8 cellular contexts compared by ENCODE assay signal in genomic region chr1:25821112-25821476, GRCh38. TPM values are rescaled to one million over a fixed set of nuclear protein-coding genes. Genes with fewer than 3 reads are reported as not detected.
DNase-seq lines count a peak whose midpoint lies in the region; ATAC-seq, FAIRE-seq and TF ChIP-seq lines count a peak whose summit lies in the region.

No MANE protein-coding gene starts in this region.

- peaks cover 24% of the 10 kb centered on the region for H3K4me1 Mint-ChIP-seq in astrocyte (ENCODE audit: low read depth, unreplicated experiment)

- peak overlapping the region; percentile 62 for H2AFZ ChIP-seq in astrocyte (ENCODE audit: low read depth, low read length)

- H3K27me3 ChIP-seq in heart left ventricle (no peaks in the 10 kb centered on the region), astrocyte (ENCODE audit: insufficient read depth, low read length) (no peaks in the 10 kb centered on the region), lower lobe of right lung (ENCODE audit: low read depth) (no peaks in the 10 kb centered on the region), upper lobe of right lung (no peaks in the 10 kb centered on the region)

- no peaks in the 10 kb centered on the region for H3K27me3 Mint-ChIP-seq in astrocyte (ENCODE audit: low read depth, unreplicated experiment)

- peak overlapping the region; percentile 90 for H3K4me2 ChIP-seq in astrocyte (ENCODE audit: low read length)

- WGBS in heart left ventricle, 4 donors: 16 to 34% (median 31%) methylated on average over 10 of the region's 10 CpGs

- no peak for TF ChIP-seq CTCF in heart left ventricle (IDR thresholded peaks at IDR 0.05)
- TF ChIP-seq CTCF in astrocyte (IDR thresholded peaks at IDR 0.05; ENCODE audit: insufficient read depth, low read depth, low read length): no peak
- TF ChIP-seq CTCF in lower lobe of right lung (IDR thresholded peaks at IDR 0.05): no peak
- no peak for TF ChIP-seq CTCF in upper lobe of right lung (IDR thresholded peaks at IDR 0.05)

- no peak for ATAC-seq in heart left ventricle
- ATAC-seq in left ventricle myocardium superior: no peak
- ATAC-seq in lower lobe of right lung: no peak
- no peak for ATAC-seq in upper lobe of right lung
- ATAC-seq in esophagus mucosa: no peak
- ATAC-seq in GM21825 (IDR thresholded peaks at IDR 0.05; ENCODE audit: unreplicated experiment): no peak

- H3K4me1 ChIP-seq in heart left ventricle: peaks cover 0 to 67% (median 34%) of the 10 kb centered on the region in 12 donors
- peaks cover 22% of the 10 kb centered on the region for H3K4me1 ChIP-seq in astrocyte (ENCODE audit: insufficient read depth, low read length)
- H3K4me1 ChIP-seq in lower lobe of right lung: peaks cover 29% of the 10 kb centered on the region
- H3K4me1 ChIP-seq in upper lobe of right lung: peaks cover 30% of the 10 kb centered on the region

- peak overlapping the region; percentile 94 for H3K9ac ChIP-seq in astrocyte (ENCODE audit: low read length)

- H4K20me1 ChIP-seq in astrocyte (ENCODE audit: insufficient read depth, low read length): peaks cover 42% of the 10 kb centered on the region

- peaks cover 3% of the 10 kb centered on the region for H3K36me3 Mint-ChIP-seq in astrocyte (ENCODE audit: low read depth, unreplicated experiment)

- no peaks in the 10 kb centered on the region for H3K9me3 Mint-ChIP-seq in astrocyte (ENCODE audit: unreplicated experiment)

- H3K27ac ChIP-seq in heart left ventricle: peak overlapping the region in 11 of 12 donors; percentile 86 to 98 (median 94)
- H3K27ac ChIP-seq in astrocyte (ENCODE audit: low read depth, low read length): peak overlapping the region; percentile 89
- H3K27ac ChIP-seq in lower lobe of right lung: peak overlapping the region; percentile 92
- H3K27ac ChIP-seq in upper lobe of right lung: peak overlapping the region; percentile 89

- H3K36me3 ChIP-seq in heart left ventricle (peaks cover 0 to 31% (median 16%) of the 10 kb centered on the region in 9 donors), astrocyte (ENCODE audit: insufficient read depth, low read length) (peaks cover 3% of the 10 kb centered on the region), lower lobe of right lung (peaks cover 16% of the 10 kb centered on the region), upper lobe of right lung (peaks cover 12% of the 10 kb centered on the region)

- H3K27ac Mint-ChIP-seq in astrocyte (ENCODE audit: unreplicated experiment): peak overlapping the region; percentile 94

- H3K79me2 ChIP-seq in astrocyte (ENCODE audit: insufficient read depth, low read length): peaks cover 52% of the 10 kb centered on the region

- H3K4me3 Mint-ChIP-seq in astrocyte (ENCODE audit: unreplicated experiment): peak overlapping the region; percentile 93

- intact Hi-C loops in heart left ventricle (cut with DNase I) (loop anchor here in 3 of 10 donors (2.0 to 10.0 kb wide), 3 partner anchors 54 to 178 kb away; partner anchors contain the start of genes PAFAH2 (in 3 of the 3) and PAQR7 (in 1 of the 3)), left ventricle myocardium superior (cut with micrococcal nuclease) (no loop called here), lower lobe of right lung (cut with DNase I) (no loop called here), upper lobe of right lung (cut with DNase I) (no loop called here)

- FAIRE-seq in astrocyte (lab: Jason Lieb, UNC): no peak

- TF ChIP-seq POLR2A in heart left ventricle (IDR thresholded peaks at IDR 0.05): no peak

- no peaks in the 10 kb centered on the region for H3K9me3 ChIP-seq in heart left ventricle
- no peaks in the 10 kb centered on the region for H3K9me3 ChIP-seq in astrocyte (ENCODE audit: insufficient read depth, low read depth, low read length)
- no peaks in the 10 kb centered on the region for H3K9me3 ChIP-seq in lower lobe of right lung
- no peaks in the 10 kb centered on the region for H3K9me3 ChIP-seq in upper lobe of right lung

- H3K4me3 ChIP-seq in heart left ventricle: peak overlapping the region; percentile 74 to 98 (median 89)
- H3K4me3 ChIP-seq in astrocyte (ENCODE audit: insufficient read depth, low read depth, low read length): peak overlapping the region; percentile 80
- H3K4me3 ChIP-seq in lower lobe of right lung: peak overlapping the region; percentile 98
- peak overlapping the region; percentile 89 for H3K4me3 ChIP-seq in upper lobe of right lung

- DNase-seq in heart left ventricle (no peak), left ventricle myocardium superior (no peak), astrocyte (ENCODE audit: low read depth) (no peak), lower lobe of right lung (no peak), upper lobe of right lung (peak; percentile 46), A172 (ENCODE audit: low spot score) (no peak)

RNA-seq across cellular contexts. Expression of gene MTFR1L, which starts 1.3 kb away (rescaled TPM):
- 100 to 1,000 TPM; 123 to 319 (median 214) TPM for total RNA-seq in heart left ventricle
- 100 to 1,000 TPM; 135 to 146 TPM for polyA plus RNA-seq in heart left ventricle
- total RNA-seq in left ventricle myocardium superior: 227 TPM
- 44.6 and 51.2 TPM in 2 replicates for total RNA-seq in astrocyte
- 51.1 TPM for total RNA-seq in lower lobe of right lung
- 46.0 TPM for total RNA-seq in upper lobe of right lung
- total RNA-seq in esophagus mucosa: 20.6 TPM
- 20.8 and 26.5 TPM in 2 replicates for total RNA-seq in A172 (2014; rRNA removed; shearing (Covaris generic))

RNA-seq across cellular contexts. Expression of gene SELENON, which starts 21.1 kb away (rescaled TPM):
- total RNA-seq in heart left ventricle (10 to 100 TPM; 39.8 to 92.3 (median 48.5) TPM), left ventricle myocardium superior (46.3 TPM), astrocyte (64.1 and 67.0 TPM in 2 replicates), lower lobe of right lung (83.4 TPM), upper lobe of right lung (95.9 TPM), esophagus mucosa (35.2 TPM)
- polyA plus RNA-seq in heart left ventricle: 10 to 100 TPM; 28.9 to 53.2 TPM
- total RNA-seq in A172 (2014; rRNA removed; shearing (Covaris generic)): 21.7 and 28.4 TPM in 2 replicates

RNA-seq across cellular contexts. Expression of gene AUNIP, which starts 38.2 kb away (rescaled TPM):
- total RNA-seq in heart left ventricle (1 to 10 TPM in 1 of 9 donors, under 1 TPM in 2, not detected in 6; 0.25 to 1.5 (median 0.27) TPM), left ventricle myocardium superior (not detected), astrocyte (1.3 and 2.1 TPM in 2 replicates), lower lobe of right lung (not detected), upper lobe of right lung (not detected), esophagus mucosa (3.3 TPM)
- under 1 TPM in 1 of 2 donors, not detected in 1; 0.19 TPM for polyA plus RNA-seq in heart left ventricle
- 4.8 and 4.9 TPM in 2 replicates for total RNA-seq in A172 (2014; rRNA removed; shearing (Covaris generic))

RNA-seq across cellular contexts. Expression of gene PAQR7, which starts 54.4 kb away (rescaled TPM):
- total RNA-seq in heart left ventricle (1 to 10 TPM; 1.1 to 5.7 (median 2.1) TPM), left ventricle myocardium superior (2.0 TPM), astrocyte (14.5 and 15.1 TPM in 2 replicates), lower lobe of right lung (9.3 TPM), upper lobe of right lung (10.8 TPM), esophagus mucosa (11.1 TPM)
- 1 to 10 TPM; 1.3 to 1.7 TPM for polyA plus RNA-seq in heart left ventricle
- total RNA-seq in A172 (2014; rRNA removed; shearing (Covaris generic)): 0.19 and 1.1 TPM in 2 replicates
